1 cellular context compared by ENCODE assay signal in the genomic region with DNA sequence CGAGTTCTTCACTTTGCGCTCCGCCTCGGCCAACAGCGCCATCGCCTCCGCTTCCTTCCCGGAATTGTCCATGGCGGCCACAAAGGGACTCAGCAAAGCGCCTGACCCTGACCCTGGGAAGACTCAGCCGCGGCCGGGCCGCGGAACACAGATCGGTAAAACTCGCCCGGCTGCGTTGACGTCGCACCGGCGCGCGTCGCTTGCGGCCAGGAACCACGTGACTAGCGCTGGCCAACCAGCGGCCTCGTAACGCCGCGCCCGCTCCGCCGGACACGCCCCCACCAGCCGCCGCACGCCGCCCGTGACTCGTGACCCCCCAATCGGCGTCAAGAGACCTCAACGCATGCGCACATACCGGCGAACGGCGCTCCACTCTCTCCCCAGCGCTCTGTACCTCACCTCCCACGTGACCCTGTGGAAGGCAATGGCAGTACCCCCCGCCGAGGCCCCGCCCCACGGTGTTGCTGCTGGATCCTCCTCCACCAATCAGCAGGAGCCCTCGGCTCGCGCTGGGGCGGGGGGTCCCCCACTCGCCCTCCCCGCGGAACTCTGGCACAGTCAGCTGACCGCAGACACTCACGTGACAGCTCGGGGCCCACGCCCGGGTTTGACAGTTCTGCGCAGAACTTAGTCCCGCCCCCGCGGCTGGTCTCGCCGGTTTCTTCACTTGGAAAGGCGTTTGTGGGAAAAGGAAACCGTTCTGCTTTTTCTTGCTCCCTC.
A peak's percentile ranks its signal among the peaks of the same experiment; 100 is the strongest.
TF ChIP-seq lines count a peak whose summit lies in the region.

Gene NAPA (minus strand): TSS at position 195 of the 720 bp plus-strand sequence. CDS start 123 bp downstream, at position 72.

TF ChIP-seq in HepG2, 621 proteins besides CTCF, POLR2A, EP300 and RAD21 (continued from another document and continues in another):
- TF ChIP-seq ZNF30 (CRISPR knock-in tag; IDR thresholded peaks at IDR 0.05) (no peak), RORA (CRISPR knock-in tag; IDR thresholded peaks at IDR 0.05) (no peak), EED (CRISPR knock-in tag; IDR thresholded peaks at IDR 0.05) (no peak; the same call in 1 of the 2 replicates), GTF2F1 (IDR thresholded peaks at IDR 0.05; ENCODE audit: low read length) (no peak), ZNF510 (CRISPR knock-in tag; IDR thresholded peaks at IDR 0.05; ENCODE audit: low read depth) (0 out of 2 replicates have a peak, but pooled peaks have one; percentile 21), ZBTB44 (CRISPR knock-in tag; IDR thresholded peaks at IDR 0.05) (no peak), RFXAP (CRISPR knock-in tag; IDR thresholded peaks at IDR 0.05; ENCODE audit: borderline replicate concordance) (peak; percentile 47; the same call in 1 of the 2 replicates), MLLT10 (CRISPR knock-in tag; IDR thresholded peaks at IDR 0.05) (no peak), ZNF607 (CRISPR knock-in tag; IDR thresholded peaks at IDR 0.05; ENCODE audit: borderline replicate concordance) (no peak), MYNN (CRISPR knock-in tag; IDR thresholded peaks at IDR 0.05; ENCODE audit: low read depth) (no peak), ZNF850 (CRISPR knock-in tag; conservative IDR thresholded peaks at IDR 0.05) (no peak), ZBTB33 (CRISPR knock-in tag; IDR thresholded peaks at IDR 0.05) (no peak), ARID2 (CRISPR knock-in tag; IDR thresholded peaks at IDR 0.05; ENCODE audit: borderline replicate concordance) (no peak), ZNF816 (CRISPR knock-in tag; IDR thresholded peaks at IDR 0.05; ENCODE audit: borderline replicate concordance) (0 out of 2 replicates have a peak, but pooled peaks have one; percentile 42), ZBTB46 (CRISPR knock-in tag; IDR thresholded peaks at IDR 0.05; ENCODE audit: borderline replicate concordance) (no peak), ZNF564 (CRISPR knock-in tag; IDR thresholded peaks at IDR 0.05) (no peak), CHCHD3 (CRISPR knock-in tag; IDR thresholded peaks at IDR 0.05) (no peak), ATRX (CRISPR knock-in tag; IDR thresholded peaks at IDR 0.05; ENCODE audit: borderline replicate concordance) (no peak), ZNF589 (CRISPR knock-in tag; conservative IDR thresholded peaks at IDR 0.05) (no peak; the same call in 1 of the 2 replicates), ZBTB2 (CRISPR knock-in tag; IDR thresholded peaks at IDR 0.05; ENCODE audit: low read depth) (peak; percentile 79), ZNF883 (CRISPR knock-in tag; IDR thresholded peaks at IDR 0.05; ENCODE audit: not compliant biosample characterization) (peak; percentile 4), NFATC3 (CRISPR knock-in tag; IDR thresholded peaks at IDR 0.05) (no peak), TCF12 (IDR thresholded peaks at IDR 0.05) (no peak), TCF12 (CRISPR knock-in tag; IDR thresholded peaks at IDR 0.05) (no peak), ARHGAP35 (CRISPR knock-in tag; IDR thresholded peaks at IDR 0.05; ENCODE audit: borderline replicate concordance) (no peak), ZNF282 (IDR thresholded peaks at IDR 0.05; ENCODE audit: partially characterized antibody) (no peak), HIVEP1 (CRISPR knock-in tag; IDR thresholded peaks at IDR 0.05) (peak; percentile 72; the same call in 1 of the 2 replicates), ZNF652 (CRISPR knock-in tag; IDR thresholded peaks at IDR 0.05; ENCODE audit: borderline replicate concordance, low read depth) (no peak), BRD4 (CRISPR knock-in tag; IDR thresholded peaks at IDR 0.05) (no peak), IKZF1 (IDR thresholded peaks at IDR 0.05) (no peak), SAP130 (CRISPR knock-in tag; IDR thresholded peaks at IDR 0.05; ENCODE audit: low read depth) (peak; percentile 100), ZNF432 (CRISPR knock-in tag; IDR thresholded peaks at IDR 0.05; ENCODE audit: borderline replicate concordance) (no peak), HDAC1 (CRISPR knock-in tag; IDR thresholded peaks at IDR 0.05) (peak; percentile 96), GLI4 (CRISPR knock-in tag; IDR thresholded peaks at IDR 0.05; ENCODE audit: borderline replicate concordance) (no peak), FOXK2 (IDR thresholded peaks at IDR 0.05) (peak; percentile 83), ZBTB21 (CRISPR knock-in tag; IDR thresholded peaks at IDR 0.05) (no peak), DDIT3 (CRISPR knock-in tag; IDR thresholded peaks at IDR 0.05) (no peak), ZNF326 (CRISPR knock-in tag; IDR thresholded peaks at IDR 0.05; ENCODE audit: borderline replicate concordance) (no peak), GLMP (CRISPR knock-in tag; IDR thresholded peaks at IDR 0.05; ENCODE audit: borderline replicate concordance) (no peak)
- TF ChIP-seq, protein P1, sequence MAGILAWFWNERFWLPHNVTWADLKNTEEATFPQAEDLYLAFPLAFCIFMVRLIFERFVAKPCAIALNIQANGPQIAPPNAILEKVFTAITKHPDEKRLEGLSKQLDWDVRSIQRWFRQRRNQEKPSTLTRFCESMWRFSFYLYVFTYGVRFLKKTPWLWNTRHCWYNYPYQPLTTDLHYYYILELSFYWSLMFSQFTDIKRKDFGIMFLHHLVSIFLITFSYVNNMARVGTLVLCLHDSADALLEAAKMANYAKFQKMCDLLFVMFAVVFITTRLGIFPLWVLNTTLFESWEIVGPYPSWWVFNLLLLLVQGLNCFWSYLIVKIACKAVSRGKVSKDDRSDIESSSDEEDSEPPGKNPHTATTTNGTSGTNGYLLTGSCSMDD (CRISPR knock-in tag; IDR thresholded peaks at IDR 0.05), result no peak
- TF ChIP-seq, protein P2, sequence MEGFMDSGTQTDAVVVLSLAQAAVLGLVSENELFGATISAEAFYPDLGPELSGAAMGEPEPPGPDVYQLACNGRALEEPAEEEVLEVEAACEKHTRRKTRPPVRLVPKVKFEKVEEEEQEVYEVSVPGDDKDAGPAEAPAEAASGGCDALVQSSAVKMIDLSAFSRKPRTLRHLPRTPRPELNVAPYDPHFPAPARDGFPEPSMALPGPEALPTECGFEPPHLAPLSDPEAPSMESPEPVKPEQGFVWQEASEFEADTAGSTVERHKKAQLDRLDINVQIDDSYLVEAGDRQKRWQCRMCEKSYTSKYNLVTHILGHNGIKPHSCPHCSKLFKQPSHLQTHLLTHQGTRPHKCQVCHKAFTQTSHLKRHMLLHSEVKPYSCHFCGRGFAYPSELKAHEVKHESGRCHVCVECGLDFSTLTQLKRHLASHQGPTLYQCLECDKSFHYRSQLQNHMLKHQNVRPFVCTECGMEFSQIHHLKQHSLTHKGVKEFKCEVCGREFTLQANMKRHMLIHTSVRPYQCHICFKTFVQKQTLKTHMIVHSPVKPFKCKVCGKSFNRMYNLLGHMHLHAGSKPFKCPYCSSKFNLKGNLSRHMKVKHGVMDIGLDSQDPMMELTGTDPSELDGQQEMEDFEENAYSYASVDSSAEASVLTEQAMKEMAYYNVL (CRISPR knock-in tag; IDR thresholded peaks at IDR 0.05; ENCODE audit: borderline replicate concordance), result no peak; the same call in 1 of the 2 replicates
- TF ChIP-seq, protein P3, sequence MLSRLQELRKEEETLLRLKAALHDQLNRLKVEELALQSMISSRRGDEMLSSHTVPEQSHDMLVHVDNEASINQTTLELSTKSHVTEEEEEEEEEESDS (CRISPR knock-in tag; IDR thresholded peaks at IDR 0.05; ENCODE audit: borderline replicate concordance), result no peak
- TF ChIP-seq, protein P4, sequence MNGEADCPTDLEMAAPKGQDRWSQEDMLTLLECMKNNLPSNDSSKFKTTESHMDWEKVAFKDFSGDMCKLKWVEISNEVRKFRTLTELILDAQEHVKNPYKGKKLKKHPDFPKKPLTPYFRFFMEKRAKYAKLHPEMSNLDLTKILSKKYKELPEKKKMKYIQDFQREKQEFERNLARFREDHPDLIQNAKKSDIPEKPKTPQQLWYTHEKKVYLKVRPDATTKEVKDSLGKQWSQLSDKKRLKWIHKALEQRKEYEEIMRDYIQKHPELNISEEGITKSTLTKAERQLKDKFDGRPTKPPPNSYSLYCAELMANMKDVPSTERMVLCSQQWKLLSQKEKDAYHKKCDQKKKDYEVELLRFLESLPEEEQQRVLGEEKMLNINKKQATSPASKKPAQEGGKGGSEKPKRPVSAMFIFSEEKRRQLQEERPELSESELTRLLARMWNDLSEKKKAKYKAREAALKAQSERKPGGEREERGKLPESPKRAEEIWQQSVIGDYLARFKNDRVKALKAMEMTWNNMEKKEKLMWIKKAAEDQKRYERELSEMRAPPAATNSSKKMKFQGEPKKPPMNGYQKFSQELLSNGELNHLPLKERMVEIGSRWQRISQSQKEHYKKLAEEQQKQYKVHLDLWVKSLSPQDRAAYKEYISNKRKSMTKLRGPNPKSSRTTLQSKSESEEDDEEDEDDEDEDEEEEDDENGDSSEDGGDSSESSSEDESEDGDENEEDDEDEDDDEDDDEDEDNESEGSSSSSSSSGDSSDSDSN (CRISPR knock-in tag; IDR thresholded peaks at IDR 0.05), result peak; percentile 41; the same call in 1 of the 2 replicates
- TF ChIP-seq, protein P5, sequence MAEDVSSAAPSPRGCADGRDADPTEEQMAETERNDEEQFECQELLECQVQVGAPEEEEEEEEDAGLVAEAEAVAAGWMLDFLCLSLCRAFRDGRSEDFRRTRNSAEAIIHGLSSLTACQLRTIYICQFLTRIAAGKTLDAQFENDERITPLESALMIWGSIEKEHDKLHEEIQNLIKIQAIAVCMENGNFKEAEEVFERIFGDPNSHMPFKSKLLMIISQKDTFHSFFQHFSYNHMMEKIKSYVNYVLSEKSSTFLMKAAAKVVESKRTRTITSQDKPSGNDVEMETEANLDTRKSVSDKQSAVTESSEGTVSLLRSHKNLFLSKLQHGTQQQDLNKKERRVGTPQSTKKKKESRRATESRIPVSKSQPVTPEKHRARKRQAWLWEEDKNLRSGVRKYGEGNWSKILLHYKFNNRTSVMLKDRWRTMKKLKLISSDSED (CRISPR knock-in tag; IDR thresholded peaks at IDR 0.05), result no peak
- TF ChIP-seq, protein P6, sequence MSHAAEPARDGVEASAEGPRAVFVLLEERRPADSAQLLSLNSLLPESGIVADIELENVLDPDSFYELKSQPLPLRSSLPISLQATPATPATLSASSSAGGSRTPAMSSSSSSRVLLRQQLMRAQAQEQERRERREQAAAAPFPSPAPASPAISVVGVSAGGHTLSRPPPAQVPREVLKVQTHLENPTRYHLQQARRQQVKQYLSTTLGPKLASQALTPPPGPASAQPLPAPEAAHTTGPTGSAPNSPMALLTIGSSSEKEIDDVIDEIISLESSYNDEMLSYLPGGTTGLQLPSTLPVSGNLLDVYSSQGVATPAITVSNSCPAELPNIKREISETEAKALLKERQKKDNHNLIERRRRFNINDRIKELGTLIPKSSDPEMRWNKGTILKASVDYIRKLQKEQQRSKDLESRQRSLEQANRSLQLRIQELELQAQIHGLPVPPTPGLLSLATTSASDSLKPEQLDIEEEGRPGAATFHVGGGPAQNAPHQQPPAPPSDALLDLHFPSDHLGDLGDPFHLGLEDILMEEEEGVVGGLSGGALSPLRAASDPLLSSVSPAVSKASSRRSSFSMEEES (CRISPR knock-in tag; IDR thresholded peaks at IDR 0.05), result peak; percentile 96
